Comparison of ENCODE assay signal across 8 cellular contexts in genomic region chrX:72245461-72246089, GRCh38. TPM values are rescaled to one million over a fixed set of nuclear protein-coding genes. Genes with fewer than 3 reads are reported as not detected.
A peak's percentile ranks its signal among the peaks of the same experiment; 100 is the strongest.
DNase-seq lines count a peak whose midpoint lies in the region; ATAC-seq, FAIRE-seq and TF ChIP-seq lines count a peak whose summit lies in the region.

No MANE protein-coding gene starts in this region.

- no peaks in the 10 kb centered on the region for H3K9me2 ChIP-seq in PC-9 (ENCODE audit: insufficient read depth)

- peaks cover 3% of the 10 kb centered on the region for H3K27me3 Mint-ChIP-seq in glutamatergic neuron (ENCODE audit: unreplicated experiment)

- no peak overlapping the region for H3K27ac ChIP-seq in PC-9

- DNase-seq in HPDE6-E6E7 (ENCODE audit: extremely low spot score) (peak; percentile 67), PC-9 (peak in 1 of 2 experiments; percentile 56), glutamatergic neuron (peak; percentile 72), retina (peak; percentile 53), DMS79 treated with DMSO at 0.1 percent for 48 hours (lab: John Stamatoyannopoulos, UW) (no peak)
- DNase-seq in activated naive CD4-positive, alpha-beta T cell treated with anti-CD3 and anti-CD28 coated beads, Interleukin-2, amount 50 U/mL, for 16 hours, result peak; percentile 31

- no peak overlapping the region for H3K4me2 ChIP-seq in PC-9

- no peaks in the 10 kb centered on the region for H3K27me3 ChIP-seq in PC-9 (ENCODE audit: insufficient read depth, low read depth)

- TF ChIP-seq CTCF in PC-9 (conservative IDR thresholded peaks at IDR 0.05) (peak; percentile 82), glutamatergic neuron (IDR thresholded peaks at IDR 0.05; ENCODE audit: partially characterized antibody, unreplicated experiment) (peak; percentile 76)

- CTCF ChIA-PET in PC-9 (lab: Charles Lee), result interaction anchor here (0.6 kb wide), 1 partner anchor 469 kb away, joined by 5 read pairs; no protein-coding TSS in a partner anchor

- peak; percentile 41 for FAIRE-seq in G401.6 (lab: Jason Lieb, UNC)

- no peaks in the 10 kb centered on the region for H3K36me3 Mint-ChIP-seq in glutamatergic neuron (ENCODE audit: unreplicated experiment)

- no peaks in the 10 kb centered on the region for H4K20me1 ChIP-seq in PC-9 (ENCODE audit: insufficient read depth)

- H3K9me3 ChIP-seq in PC-9 (ENCODE audit: insufficient read depth, low read depth), result no peaks in the 10 kb centered on the region

- no peak overlapping the region for H3K27ac Mint-ChIP-seq in glutamatergic neuron (ENCODE audit: unreplicated experiment)

- ATAC-seq in HG03520 (IDR thresholded peaks at IDR 0.05; ENCODE audit: unreplicated experiment), result no peak

- POLR2A ChIA-PET in PC-9 (lab: Charles Lee; ENCODE audit: unreplicated experiment), result no interaction called here

- no TSS peak for BruUV-seq in PC-9 (replicated peaks; lab: Mats Ljungman, UMichigan)

- intact Hi-C loops in PC-9 (cut with micrococcal nuclease; ENCODE audit: unreplicated experiment), result loop anchor here (10.0 kb wide), 1 partner anchor 389 kb away; no protein-coding TSS in a partner anchor

- H2AFZ ChIP-seq in PC-9, result no peak overlapping the region

- H3K4me1 ChIP-seq in PC-9 (replicated peaks; ENCODE audit: insufficient read depth), result no peaks in the 10 kb centered on the region

- no peaks in the 10 kb centered on the region for H3K79me2 ChIP-seq in PC-9 (ENCODE audit: low read depth)

- no peaks in the 10 kb centered on the region for H3F3A ChIP-seq in PC-9 (ENCODE audit: insufficient read depth, low read depth)

- no peaks in the 10 kb centered on the region for H3K9me3 Mint-ChIP-seq in glutamatergic neuron (ENCODE audit: unreplicated experiment)

- H3K4me3 ChIP-seq in PC-9, result no peak overlapping the region

- no peaks in the 10 kb centered on the region for H3K4me1 Mint-ChIP-seq in glutamatergic neuron (ENCODE audit: low read depth, unreplicated experiment)

- H3K4me3 Mint-ChIP-seq in glutamatergic neuron (ENCODE audit: unreplicated experiment), result no peak overlapping the region

- no peaks in the 10 kb centered on the region for H3K36me3 ChIP-seq in PC-9 (ENCODE audit: low read depth)

RNA-seq across cellular contexts. Expression of gene ERCC6L, which starts 6.7 kb away (rescaled TPM):
- 6.5 and 10.0 TPM in 2 replicates for total RNA-seq in PC-9 (2021)
- 1.2 TPM for total RNA-seq in glutamatergic neuron (ENCODE audit: unreplicated experiment)

RNA-seq across cellular contexts. Expression of gene RPS4X, which starts 31.5 kb away (rescaled TPM):
- total RNA-seq in PC-9 (2021) (962 and 967 TPM in 2 replicates), glutamatergic neuron (ENCODE audit: unreplicated experiment) (502 TPM)
